Comparison of ENCODE assay signal across 9 cellular contexts in genomic region chr7:121278120-121279021, GRCh38. TPM values are rescaled to one million over a fixed set of nuclear protein-coding genes. Genes with fewer than 3 reads are reported as not detected.
DNase-seq lines count a peak whose midpoint lies in the region; ATAC-seq and TF ChIP-seq lines count a peak whose summit lies in the region.
"Had no signal": no experiment of that assay in that cellular context is flagged by ENCODE, and none has a peak within 500 bp of the region (broad histone marks: within the 10 kb centered on the region; RNA-seq: fewer than 3 reads in every experiment).

No MANE protein-coding gene starts in this region.

- H3K9me3 Mint-ChIP-seq in Calu3 (ENCODE audit: low read depth, unreplicated experiment), result peaks cover 3% of the 10 kb centered on the region
- H3K9me3 Mint-ChIP-seq: brain had no signal

- H3K4me3 ChIP-seq in mammary epithelial cell (replicated peaks in 1 of 3; ENCODE audit: insufficient read depth in 1 of 3, low read depth in 2 of 3, low read length in 3 of 3) (no peak overlapping the region), adrenal gland (peak overlapping the region in 1 of 4 donors; percentile 3), left lung (no peak overlapping the region)

- no peaks in the 10 kb centered on the region for H3K27me3 ChIP-seq in mammary epithelial cell (ENCODE audit: insufficient read depth, low read length)
- H3K27me3 ChIP-seq in adrenal gland, result no peaks in the 10 kb centered on the region
- no peaks in the 10 kb centered on the region for H3K27me3 ChIP-seq in left lung

- intact Hi-C loops in mammary epithelial cell (cut with micrococcal nuclease), result no loop called here
- intact Hi-C loops in adrenal gland (cut with DNase I), result no loop called here
- intact Hi-C loops in left lung (cut with DNase I), result no loop called here
- intact Hi-C loops in Calu3 (cut with micrococcal nuclease; ENCODE audit: unreplicated experiment), result no loop called here

- H3K4me1 Mint-ChIP-seq in Calu3 (ENCODE audit: low read depth, unreplicated experiment), result no peaks in the 10 kb centered on the region

- CTCF ChIA-PET in mammary epithelial cell (lab: Charles Lee; ENCODE audit: low non-redundant PET), result no interaction called here
- CTCF ChIA-PET in Calu3 (lab: Charles Lee), result no interaction called here

- no peaks in the 10 kb centered on the region for H3K79me2 ChIP-seq in mammary epithelial cell (ENCODE audit: insufficient read depth, low read length)

- peaks cover 22% of the 10 kb centered on the region for H3K27me3 Mint-ChIP-seq in Calu3 (ENCODE audit: unreplicated experiment)
- H3K27me3 Mint-ChIP-seq: brain had no signal

- ATAC-seq in GM21367 (IDR thresholded peaks at IDR 0.05; ENCODE audit: unreplicated experiment) (peak; percentile 99), HG03460 (IDR thresholded peaks at IDR 0.05; ENCODE audit: unreplicated experiment) (peak; percentile 100), left lung (no peak)

- in situ Hi-C loops in mammary epithelial cell (cut with MboI; ENCODE audit: low sequenced_read_pairs in 2 of 2), result no loop called here

- DNase-seq in EH (ENCODE audit: low read depth) (peak; percentile 75), mammary epithelial cell (peak; percentile 74), adrenal gland (no peak), left lung (no peak), islet precursor cell (no peak), Calu3 (no peak)

- WGBS in mammary epithelial cell (ENCODE audit: low coverage, missing lambda C conversion rate), result 100% methylated on average over 2 of the region's 2 CpGs
- 33 to 41% (median 36%) methylated on average over 2 of the region's 2 CpGs for WGBS in adrenal gland, 4 donors

- no peak for TF ChIP-seq CTCF in mammary epithelial cell (conservative IDR thresholded peaks at IDR 0.05 in 1 of 2, IDR thresholded peaks at IDR 0.05 in 1 of 2; ENCODE audit: extremely low read depth in 1 of 2, insufficient read depth in 1 of 2, low read depth in 1 of 2, low read length in 2 of 2)
- no peak for TF ChIP-seq CTCF in adrenal gland (IDR thresholded peaks at IDR 0.05)
- no peak for TF ChIP-seq CTCF in left lung (IDR thresholded peaks at IDR 0.05)
- TF ChIP-seq CTCF in Calu3 (IDR thresholded peaks at IDR 0.05; ENCODE audit: unreplicated experiment), result no peak

- H3K36me3 ChIP-seq in mammary epithelial cell (ENCODE audit: insufficient read depth, low read length), result no peaks in the 10 kb centered on the region
- H3K36me3 ChIP-seq in adrenal gland (replicated peaks in 1 of 2), result no peaks in the 10 kb centered on the region
- H3K36me3 ChIP-seq in left lung, result no peaks in the 10 kb centered on the region

- no peaks in the 10 kb centered on the region for H3K9me3 ChIP-seq in mammary epithelial cell (replicated peaks; ENCODE audit: insufficient read depth, low read length)
- H3K9me3 ChIP-seq in adrenal gland (replicated peaks in 1 of 3), result no peaks in the 10 kb centered on the region
- H3K9me3 ChIP-seq in left lung, result no peaks in the 10 kb centered on the region

- H2AFZ ChIP-seq in mammary epithelial cell (ENCODE audit: low read depth, low read length), result peak overlapping the region; percentile 28

- H3K4me1 ChIP-seq in mammary epithelial cell (ENCODE audit: insufficient read depth, low read length), result peaks cover 5% of the 10 kb centered on the region
- H3K4me1 ChIP-seq in adrenal gland (replicated peaks in 1 of 2), result peaks cover 0 to 4% of the 10 kb centered on the region in 2 donors
- H3K4me1 ChIP-seq in left lung, result no peaks in the 10 kb centered on the region

- no peak overlapping the region for H3K9ac ChIP-seq in mammary epithelial cell (ENCODE audit: insufficient read depth, low read length)

- H3K27ac ChIP-seq in mammary epithelial cell (ENCODE audit: insufficient read depth, low read depth, low read length), result peak overlapping the region; percentile 6
- peak overlapping the region in 1 of 5 donors; percentile 8 for H3K27ac ChIP-seq in adrenal gland
- no peak overlapping the region for H3K27ac ChIP-seq in left lung

- H3K27ac Mint-ChIP-seq in Calu3 (ENCODE audit: unreplicated experiment), result no peak overlapping the region
- H3K27ac Mint-ChIP-seq: brain had no signal

- H3K4me2 ChIP-seq in mammary epithelial cell (ENCODE audit: insufficient read depth, low read depth, low read length), result peak overlapping the region; percentile 52

- H4K20me1 ChIP-seq in mammary epithelial cell (ENCODE audit: insufficient read depth, low read length), result no peaks in the 10 kb centered on the region

- H3K4me3 Mint-ChIP-seq in Calu3 (ENCODE audit: low read depth, unreplicated experiment), result no peak overlapping the region
- H3K4me3 Mint-ChIP-seq: brain had no signal

- dilution Hi-C loops in mammary epithelial cell (cut with HindIII; ENCODE audit: low sequenced_read_pairs), result no loop called here

- BruUV-seq in mammary epithelial cell (replicated peaks; lab: Mats Ljungman, UMichigan), result no TSS peak
- BruUV-seq in Calu3 (replicated peaks; lab: Mats Ljungman, UMichigan), result no TSS peak

- TF ChIP-seq POLR2A in adrenal gland (IDR thresholded peaks at IDR 0.05), result no peak

- no peaks in the 10 kb centered on the region for H3K36me3 Mint-ChIP-seq in Calu3 (ENCODE audit: insufficient read depth, unreplicated experiment)
- H3K36me3 Mint-ChIP-seq: brain had no signal

RNA-seq across cellular contexts. Expression of gene WNT16, which starts 50.4 kb away (rescaled TPM):
- total RNA-seq in mammary epithelial cell, result not detected
- not detected for polyA plus RNA-seq in mammary epithelial cell
- polyA minus RNA-seq in mammary epithelial cell, result not detected
- under 1 TPM in 4 of 8 donors, not detected in 4; 0.07 to 0.19 (median 0.12) TPM for total RNA-seq in adrenal gland
- under 1 TPM; 0.07 to 0.16 (median 0.08) TPM for polyA plus RNA-seq in adrenal gland
- not detected for total RNA-seq in left lung
- not detected in 2 replicates for total RNA-seq in Calu3 (2022)

Comparison
In these comparisons a context has a peak if more than half of its experiments do, and no peak if none do; other contexts are left out.
1. DNase-seq: peak in EH (single experiment) and mammary epithelial cell (single experiment); none in adrenal gland (0 of 7), left lung (0 of 2), islet precursor cell (single experiment) and Calu3 (single experiment).